In the genomic region with DNA sequence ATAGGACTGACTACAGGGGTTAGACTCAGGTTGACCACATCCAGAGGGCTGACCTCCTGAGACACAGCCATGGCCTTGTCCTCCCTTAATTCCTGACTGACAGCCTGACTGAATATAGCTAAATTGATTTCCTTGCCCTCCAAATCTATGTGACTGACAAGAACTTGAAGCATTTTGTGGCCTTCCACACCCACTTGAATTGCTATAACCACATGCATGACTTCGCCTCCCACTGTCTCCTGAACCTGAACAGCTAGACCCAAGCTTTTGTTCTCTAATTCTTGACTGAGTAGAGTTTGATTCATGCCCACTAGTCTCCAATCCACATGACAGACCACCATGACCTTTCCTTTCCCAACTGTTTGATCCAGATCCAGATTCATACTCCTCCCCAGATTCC, we compare ENCODE assay signal across 38 cellular contexts. TPM values are rescaled to one million over a fixed set of nuclear protein-coding genes. Genes with fewer than 3 reads are reported as not detected.
"Had no signal": no experiment of that assay in that cellular context is flagged by ENCODE, and none has a peak within 500 bp of the region (broad histone marks: within the 10 kb centered on the region; RNA-seq: fewer than 3 reads in every experiment).

No MANE protein-coding gene starts in this region.

- H3K4me3 ChIP-seq: MG63 had no signal

- H3K4me2 ChIP-seq: KMS-11 had no signal

- H3K9me3 ChIP-seq: MG63 had no signal

- H3K27ac ChIP-seq: KMS-11 had no signal

- DNase-seq: Karpas-422, Kasumi-1, MG63, MM.1S, MV-4-11, NCI-H1048, NCI-H1092, NCI-H1092 treated with DMSO at 0.1 percent for 48 hours, NCI-H1105, NCI-H1105 treated with DMSO at 0.1 percent for 48 hours, NCI-H1417, NCI-H1417 treated with DMSO at 0.1 percent for 48 hours, NCI-H1436, NCI-H1436 treated with DMSO at 0.1 percent for 48 hours, NCI-H146, NCI-H1694, NCI-H1694 treated with DMSO at 0.1 percent for 48 hours, NCI-H187, NCI-H187 treated with DMSO at 0.1 percent for 48 hours, NCI-H1930, NCI-H2029, NCI-H2029 treated with DMSO at 0.1 percent for 48 hours, NCI-H2081, NCI-H2081 treated with DMSO at 0.1 percent for 48 hours, NCI-H2107, NCI-H2171, NCI-H2171 treated with DMSO at 0.1 percent for 48 hours, NCI-H2227 treated with DMSO at 0.1 percent for 48 hours, NCI-H226, NCI-H345, NCI-H446, NCI-H446 treated with DMSO at 0.1 percent for 48 hours, NCI-H510A had no signal

- H3K9ac ChIP-seq: KMS-11 had no signal

- H3K36me3 ChIP-seq: MG63 had no signal

- H3K27me3 ChIP-seq: MG63 had no signal

RNA-seq across cellular contexts. Expression of a gene that starts 3.1 kb away (rescaled TPM):
- total RNA-seq: LHCN-M2, M059J, MCF 10A had no signal

RNA-seq across cellular contexts. Expression of a gene that starts 31.7 kb away (rescaled TPM):
- total RNA-seq: NCI-H460 had no signal

RNA-seq across cellular contexts. Expression of a gene that starts 57.3 kb away (rescaled TPM):
- total RNA-seq: LHCN-M2, M059J, MCF 10A, NCI-H460 had no signal
